In the genomic region with DNA sequence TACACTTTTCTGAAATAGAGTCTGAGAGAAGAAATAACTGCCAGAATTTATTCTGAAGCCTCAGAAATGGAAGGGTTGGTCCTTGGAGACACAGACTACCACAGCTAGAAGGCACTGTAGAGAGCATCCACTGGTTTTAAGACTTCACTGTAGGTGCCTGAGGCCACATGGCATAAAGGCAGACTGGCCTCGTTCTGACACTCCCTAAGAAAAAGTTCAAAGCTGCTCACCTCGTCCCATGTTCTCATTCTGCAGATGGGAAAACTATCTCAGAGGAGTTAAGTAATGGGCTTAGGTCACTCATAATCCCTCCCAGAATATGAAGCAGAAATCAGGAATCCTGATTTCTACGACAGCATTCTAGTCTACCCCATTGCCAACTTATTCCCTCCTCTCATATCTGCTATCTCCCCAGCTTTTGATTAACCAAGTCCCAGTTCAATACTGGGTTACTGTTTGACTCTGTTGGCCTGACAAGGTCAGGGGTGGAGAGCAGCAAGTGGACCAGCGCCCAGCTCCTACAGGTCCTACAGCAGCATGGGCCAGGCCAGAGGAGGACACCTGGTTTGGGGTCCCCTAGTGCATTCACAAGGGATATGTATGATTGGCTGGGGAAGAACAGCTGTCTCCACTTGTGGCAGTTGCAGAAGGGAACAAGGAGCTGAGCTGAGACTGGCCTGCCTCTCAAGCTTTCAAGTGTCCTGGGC, we compare ENCODE assay signal across 13 cellular contexts. TPM values are rescaled to one million over a fixed set of nuclear protein-coding genes. Genes with fewer than 3 reads are reported as not detected.
A peak's percentile ranks its signal among the peaks of the same experiment; 100 is the strongest.
DNase-seq lines count a peak whose midpoint lies in the region; ATAC-seq lines count a peak whose summit lies in the region.
"Had no signal": no experiment of that assay in that cellular context is flagged by ENCODE, and none has a peak within 500 bp of the region (broad histone marks: within the 10 kb centered on the region; RNA-seq: fewer than 3 reads in every experiment).

No MANE protein-coding gene starts in this region.

- peak overlapping the region; percentile 26 for H3K4me3 ChIP-seq in CD4-positive, CD25-positive, alpha-beta regulatory T cell (ENCODE audit: low read depth, low read length)
- peak overlapping the region; percentile 22 for H3K4me3 ChIP-seq in rectal smooth muscle tissue (ENCODE audit: low read length)

- no peaks in the 10 kb centered on the region for H3K9me3 Mint-ChIP-seq in CD4-positive, CD25-positive, alpha-beta regulatory T cell
- no peaks in the 10 kb centered on the region for H3K9me3 Mint-ChIP-seq in effector memory CD8-positive, alpha-beta T cell

- H3K27ac ChIP-seq in CD4-positive, CD25-positive, alpha-beta regulatory T cell (ENCODE audit: insufficient read depth, low read length, poor library complexity, severe bottlenecking): peak overlapping the region; percentile 88
- H3K27ac ChIP-seq in rectal smooth muscle tissue (ENCODE audit: low read depth, low read length): peak overlapping the region; percentile 98

- H3K27me3 Mint-ChIP-seq in CD4-positive, CD25-positive, alpha-beta regulatory T cell: no peaks in the 10 kb centered on the region
- H3K27me3 Mint-ChIP-seq in effector memory CD8-positive, alpha-beta T cell: no peaks in the 10 kb centered on the region

- H3K4me1 Mint-ChIP-seq in CD4-positive, CD25-positive, alpha-beta regulatory T cell: peaks cover 11 to 89% (median 44%) of the 10 kb centered on the region in 4 donors
- H3K4me1 Mint-ChIP-seq in effector memory CD8-positive, alpha-beta T cell (ENCODE audit: low read depth in 2 of 2): peaks cover 66 to 69% of the 10 kb centered on the region in 2 donors

- DNase-seq in CD4-positive, CD25-positive, alpha-beta regulatory T cell: no peak
- DNase-seq in MV-4-11 (lab: John Stamatoyannopoulos, UW) (peak; percentile 26), activated gamma-delta T cell treated with Interleukin-2 at 50 U/mL for 16 hours (no peak), NCI-H1436 treated with DMSO at 0.1 percent for 48 hours (lab: John Stamatoyannopoulos, UW) (no peak)
- DNase-seq in effector memory CD8-positive, alpha-beta T cell: no peak
- DNase-seq in stimulated activated CD4-positive, alpha-beta T cell treated with anti-CD3 and anti-CD28 coated beads, Interleukin-1b, Interleukin-23, amount 100 ng/mL, for 48 hours: no peak
- DNase-seq in stimulated activated CD4-positive, alpha-beta T cell treated with anti-CD3 and anti-CD28 coated beads, Interleukin-2, amount 100 ng/mL, for 24 hours: no peak
- DNase-seq: activated CD4-positive, alpha-beta T cell treated with anti-CD3 and anti-CD28 coated beads for 48 hours; left colon; NCI-H524 treated with DMSO at 0.1 percent for 48 hours; stimulated activated CD4-positive, alpha-beta T cell treated with anti-CD3 and anti-CD28 coated beads, Interleukin-4, amount 100 ng/mL, for 1 hour had no signal

- H3K36me3 Mint-ChIP-seq in CD4-positive, CD25-positive, alpha-beta regulatory T cell: peaks cover 8% of the 10 kb centered on the region
- H3K36me3 Mint-ChIP-seq in effector memory CD8-positive, alpha-beta T cell (ENCODE audit: insufficient read depth): peaks cover 39% of the 10 kb centered on the region

- no peak for ATAC-seq in CD4-positive, CD25-positive, alpha-beta regulatory T cell (ENCODE audit: low read depth in 2 of 2)
- no peak for ATAC-seq in effector memory CD8-positive, alpha-beta T cell (replicated peaks)
- ATAC-seq: left colon had no signal

- H3K27ac Mint-ChIP-seq in CD4-positive, CD25-positive, alpha-beta regulatory T cell: peak overlapping the region; percentile 88 to 97 (median 96)
- H3K27ac Mint-ChIP-seq in effector memory CD8-positive, alpha-beta T cell: peak overlapping the region; percentile 89 to 99

- H3K4me3 Mint-ChIP-seq in CD4-positive, CD25-positive, alpha-beta regulatory T cell: peak overlapping the region; percentile 63 to 93 (median 90)
- peak overlapping the region; percentile 24 to 76 for H3K4me3 Mint-ChIP-seq in effector memory CD8-positive, alpha-beta T cell

- H3K9me3 ChIP-seq in CD4-positive, CD25-positive, alpha-beta regulatory T cell (ENCODE audit: control insufficient read depth in 2 of 2, low read length in 2 of 2): no peaks in the 10 kb centered on the region

- H3K27me3 ChIP-seq in CD4-positive, CD25-positive, alpha-beta regulatory T cell (ENCODE audit: control insufficient read depth, insufficient read depth, low read length): no peaks in the 10 kb centered on the region
- H3K27me3 ChIP-seq in rectal smooth muscle tissue (ENCODE audit: control insufficient read depth, insufficient read depth, low read length): no peaks in the 10 kb centered on the region

- peaks cover 87% of the 10 kb centered on the region for H3K4me1 ChIP-seq in CD4-positive, CD25-positive, alpha-beta regulatory T cell (ENCODE audit: control insufficient read depth, insufficient read depth, low read length, poor library complexity, severe bottlenecking)
- peaks cover 35% of the 10 kb centered on the region for H3K4me1 ChIP-seq in rectal smooth muscle tissue (ENCODE audit: control insufficient read depth, insufficient read depth, low read length)

- H3K9ac ChIP-seq in rectal smooth muscle tissue (ENCODE audit: low read length): no peak overlapping the region

- no peaks in the 10 kb centered on the region for H3K36me3 ChIP-seq in CD4-positive, CD25-positive, alpha-beta regulatory T cell (ENCODE audit: control insufficient read depth, insufficient read depth, low read length)
- peaks cover 5% of the 10 kb centered on the region for H3K36me3 ChIP-seq in rectal smooth muscle tissue (ENCODE audit: control insufficient read depth, insufficient read depth, low read length)

RNA-seq across cellular contexts. Expression of a gene that starts 3.7 kb away (rescaled TPM):
- total RNA-seq in CD4-positive, CD25-positive, alpha-beta regulatory T cell: 57.4 TPM
- polyA plus RNA-seq in CD4-positive, CD25-positive, alpha-beta regulatory T cell: 10 to 100 TPM; 18.6 to 31.8 (median 23.7) TPM

RNA-seq across cellular contexts. Expression of a gene that starts 30.8 kb away (rescaled TPM):
- 0.86 TPM for total RNA-seq in CD4-positive, CD25-positive, alpha-beta regulatory T cell
- polyA plus RNA-seq in CD4-positive, CD25-positive, alpha-beta regulatory T cell: under 1 TPM in 2 of 4 donors, not detected in 2; 0.14 to 0.17 TPM

RNA-seq across cellular contexts. Expression of a gene that starts 51.1 kb away (rescaled TPM):
- total RNA-seq in CD4-positive, CD25-positive, alpha-beta regulatory T cell: not detected
- polyA plus RNA-seq in CD4-positive, CD25-positive, alpha-beta regulatory T cell: not detected
- total RNA-seq: dermis microvascular lymphatic vessel endothelial cell had no signal

RNA-seq across cellular contexts. Expression of a gene that starts 58.0 kb away (rescaled TPM):
- total RNA-seq in CD4-positive, CD25-positive, alpha-beta regulatory T cell: 3.0 TPM
- polyA plus RNA-seq in CD4-positive, CD25-positive, alpha-beta regulatory T cell: 10 to 100 TPM; 12.7 to 30.3 (median 18.4) TPM
- total RNA-seq: dermis microvascular lymphatic vessel endothelial cell had no signal
